13 cellular contexts compared by ENCODE assay signal in the genomic region with DNA sequence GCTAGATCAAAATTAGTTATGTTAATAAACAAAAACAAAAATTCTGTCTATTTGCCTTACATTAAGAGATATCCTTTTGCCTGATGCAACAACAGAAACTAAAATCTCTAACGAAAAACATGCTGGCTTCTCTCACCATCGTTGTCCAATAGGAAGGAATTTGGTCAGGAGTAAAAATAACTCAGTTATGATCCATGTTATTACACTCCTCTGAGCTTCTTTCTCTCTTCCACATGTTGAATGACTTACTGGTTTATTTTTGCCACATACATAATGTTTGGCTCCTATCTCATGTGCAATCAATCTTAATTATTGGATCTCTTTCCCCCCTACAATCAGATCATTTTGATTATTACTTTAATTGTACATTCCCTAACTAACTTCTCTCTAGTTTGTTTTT.
DNase-seq lines count a peak whose midpoint lies in the region; ATAC-seq, FAIRE-seq and TF ChIP-seq lines count a peak whose summit lies in the region.
"Had no signal": no experiment of that assay in that cellular context is flagged by ENCODE, and none has a peak within 500 bp of the region (broad histone marks: within the 10 kb centered on the region; RNA-seq: fewer than 3 reads in every experiment).

No MANE protein-coding gene starts in this region.

- no peak overlapping the region for H4K91ac ChIP-seq in mesenchymal stem cell (ENCODE audit: low read length)

- no peaks in the 10 kb centered on the region for H3K36me3 ChIP-seq in endothelial cell of umbilical vein (ENCODE audit: control insufficient read depth in 2 of 2, extremely low read depth in 1 of 2, insufficient read depth in 2 of 2, low read length in 2 of 2)
- H3K36me3 ChIP-seq in mesenchymal stem cell (ENCODE audit: control insufficient read depth in 1 of 2, insufficient read depth in 2 of 2, low read depth in 1 of 2, low read length in 2 of 2): no peaks in the 10 kb centered on the region
- H3K36me3 ChIP-seq in upper lobe of right lung: no peaks in the 10 kb centered on the region
- H3K36me3 ChIP-seq in Karpas-422 (ENCODE audit: insufficient read depth, low read length): no peaks in the 10 kb centered on the region

- no peak overlapping the region for H4K8ac ChIP-seq in mesenchymal stem cell (ENCODE audit: low read length)

- H2AFZ ChIP-seq in endothelial cell of umbilical vein (ENCODE audit: low read depth, low read length) (peak overlapping the region; percentile 60), mesenchymal stem cell (ENCODE audit: low read depth, low read length) (no peak overlapping the region), Karpas-422 (ENCODE audit: low read length) (no peak overlapping the region)
- H2AFZ ChIP-seq: parathyroid adenoma had no signal

- H3K9me3 ChIP-seq in endothelial cell of umbilical vein (replicated peaks; ENCODE audit: control insufficient read depth, insufficient read depth, low read length) (no peaks in the 10 kb centered on the region), mesenchymal stem cell (ENCODE audit: control insufficient read depth, low read length) (no peaks in the 10 kb centered on the region), upper lobe of right lung (no peaks in the 10 kb centered on the region), Karpas-422 (ENCODE audit: low read length) (peaks cover 12% of the 10 kb centered on the region)
- H3K9me3 ChIP-seq: Caco-2 had no signal

- H3K4me2 ChIP-seq in endothelial cell of umbilical vein (ENCODE audit: insufficient read depth, low read length): peak overlapping the region; percentile 92
- no peak overlapping the region for H3K4me2 ChIP-seq in mesenchymal stem cell (ENCODE audit: low read length, poor library complexity, severe bottlenecking)
- no peak overlapping the region for H3K4me2 ChIP-seq in Karpas-422 (ENCODE audit: low read depth, low read length, poor library complexity, severe bottlenecking)

- ATAC-seq in upper lobe of right lung: no peak
- ATAC-seq: stimulated activated naive B cell treated with anti-CD40 and anti-IgM and Interleukin-4, amounts not matched to agents 10 μg/mL and 1 μg/mL and 100 μg/mL, for 72 hours had no signal

- H3K4me1 ChIP-seq in endothelial cell of umbilical vein (ENCODE audit: control insufficient read depth, extremely low read depth, insufficient read depth, low read length) (peaks cover 18% of the 10 kb centered on the region), mesenchymal stem cell (ENCODE audit: control insufficient read depth, insufficient read depth, low read depth, low read length) (no peaks in the 10 kb centered on the region), upper lobe of right lung (peaks cover 8% of the 10 kb centered on the region), Karpas-422 (ENCODE audit: low read length) (no peaks in the 10 kb centered on the region)
- H3K4me1 ChIP-seq: Caco-2, parathyroid adenoma had no signal

- dilution Hi-C loops in endothelial cell of umbilical vein (cut with MboI; ENCODE audit: extremely low pct_ligation_motif_present, low sequenced_read_pairs): no loop called here

- no peak overlapping the region for H2BK12ac ChIP-seq in mesenchymal stem cell (ENCODE audit: low read length in 2 of 2)

- no peaks in the 10 kb centered on the region for H3K9me1 ChIP-seq in endothelial cell of umbilical vein (replicated peaks; ENCODE audit: control insufficient read depth, extremely low read depth, insufficient read depth, low read length)

- no peaks in the 10 kb centered on the region for H3K9me2 ChIP-seq in Karpas-422 (replicated peaks; ENCODE audit: insufficient read depth, low read length)

- H3K18ac ChIP-seq in mesenchymal stem cell (ENCODE audit: low read depth in 1 of 2, low read length in 2 of 2): no peak overlapping the region

- DNase-seq in endothelial cell of umbilical vein (ENCODE audit: low read depth, low spot score) (peak; percentile 56), mesenchymal stem cell (no peak), upper lobe of right lung (no peak), NCI-H446 (lab: John Stamatoyannopoulos, UW) (no peak), NCI-H1436 treated with DMSO at 0.1 percent for 48 hours (lab: John Stamatoyannopoulos, UW) (no peak), Karpas-422 (no peak)
- DNase-seq: amniotic stem cell; Caco-2; NCI-H510A; stimulated activated CD4-positive, alpha-beta T cell treated with anti-CD3 and anti-CD28 coated beads, Interleukin-2, amount 100 ng/mL, for 48 hours; stimulated activated naive B cell treated with anti-CD40 and anti-IgM and Interleukin-4, amounts not matched to agents 10 μg/mL and 1 μg/mL and 100 μg/mL, for 72 hours had no signal

- peaks cover 11% of the 10 kb centered on the region for H3K79me1 ChIP-seq in mesenchymal stem cell (replicated peaks; ENCODE audit: low read length, poor library complexity, severe bottlenecking)

- H3K27me3 ChIP-seq in endothelial cell of umbilical vein (ENCODE audit: control insufficient read depth in 2 of 2, insufficient read depth in 2 of 2, low read length in 2 of 2) (no peaks in the 10 kb centered on the region), mesenchymal stem cell (ENCODE audit: control insufficient read depth in 1 of 2, insufficient read depth in 1 of 2, low read length in 2 of 2) (no peaks in the 10 kb centered on the region), upper lobe of right lung (no peaks in the 10 kb centered on the region), Karpas-422 (ENCODE audit: low read length) (no peaks in the 10 kb centered on the region)

- no peak for TF ChIP-seq POLR2A in endothelial cell of umbilical vein (IDR thresholded peaks at IDR 0.05; ENCODE audit: low read depth, low read length)

- BruUV-seq in endothelial cell of umbilical vein (replicated peaks; lab: Mats Ljungman, UMichigan): no TSS peak

- H2BK15ac ChIP-seq in mesenchymal stem cell (ENCODE audit: low read depth, poor library complexity, severe bottlenecking): no peak overlapping the region

- H3K27ac ChIP-seq in endothelial cell of umbilical vein (ENCODE audit: insufficient read depth, low read depth, low read length) (peak overlapping the region; percentile 85), mesenchymal stem cell (ENCODE audit: low read length, poor library complexity, severe bottlenecking) (no peak overlapping the region), upper lobe of right lung (peak overlapping the region; percentile 71), Karpas-422 (ENCODE audit: low read length) (no peak overlapping the region)
- H3K27ac ChIP-seq: parathyroid adenoma had no signal

- no peak overlapping the region for H3K14ac ChIP-seq in mesenchymal stem cell (ENCODE audit: low read length in 2 of 2)

- no peak overlapping the region for H2BK120ac ChIP-seq in mesenchymal stem cell (ENCODE audit: low read depth, low read length)

- H3K4me3 ChIP-seq in endothelial cell of umbilical vein (replicated peaks in 1 of 3; ENCODE audit: insufficient read depth in 1 of 3, low read depth in 1 of 3, low read length in 3 of 3): no peak overlapping the region
- peak overlapping the region in 1 of 2 experiments; percentile 77 for H3K4me3 ChIP-seq in mesenchymal stem cell (ENCODE audit: insufficient read depth in 1 of 2, low read depth in 1 of 2, low read length in 2 of 2)
- H3K4me3 ChIP-seq in upper lobe of right lung: no peak overlapping the region
- H3K4me3 ChIP-seq in Karpas-422 (ENCODE audit: low read length): no peak overlapping the region

- no peak overlapping the region for H3K9ac ChIP-seq in endothelial cell of umbilical vein (replicated peaks; ENCODE audit: extremely low read depth, insufficient read depth, low read length)
- H3K9ac ChIP-seq in mesenchymal stem cell (ENCODE audit: low read length): peak overlapping the region; percentile 90
- H3K9ac ChIP-seq in Karpas-422 (ENCODE audit: low read length): no peak overlapping the region
- H3K9ac ChIP-seq: parathyroid adenoma had no signal

- TF ChIP-seq CTCF in endothelial cell of umbilical vein (IDR thresholded peaks at IDR 0.05; ENCODE audit: extremely low read depth in 1 of 2, insufficient read depth in 1 of 2, low read depth in 1 of 2, low read length in 2 of 2) (no peak), upper lobe of right lung (IDR thresholded peaks at IDR 0.05) (no peak)

- peaks cover 38% of the 10 kb centered on the region for H3K79me2 ChIP-seq in endothelial cell of umbilical vein (ENCODE audit: control insufficient read depth, insufficient read depth, low read length)
- no peaks in the 10 kb centered on the region for H3K79me2 ChIP-seq in Karpas-422 (ENCODE audit: low read length)
- H3K79me2 ChIP-seq: parathyroid adenoma had no signal

- intact Hi-C loops in endothelial cell of umbilical vein (cut with micrococcal nuclease) (loop anchor here (2.0 kb wide), 1 partner anchor 87 kb away; no protein-coding TSS in a partner anchor), upper lobe of right lung (cut with DNase I) (no loop called here)

- H2BK5ac ChIP-seq in mesenchymal stem cell (ENCODE audit: low read depth, low read length, poor library complexity, severe bottlenecking): no peak overlapping the region

- H3K23ac ChIP-seq in mesenchymal stem cell (ENCODE audit: low read length in 2 of 2): no peak overlapping the region

- POLR2A ChIA-PET in endothelial cell of umbilical vein (lab: Charles Lee): no interaction called here

- no peak overlapping the region for H2AK5ac ChIP-seq in mesenchymal stem cell (ENCODE audit: low read length, severe bottlenecking)

- no peak overlapping the region for H3K4ac ChIP-seq in mesenchymal stem cell (ENCODE audit: low read depth in 1 of 2, low read length in 2 of 2)

- WGBS in mesenchymal stem cell: 79% methylated on average over 2 of the region's 2 CpGs

- CTCF ChIA-PET in endothelial cell of umbilical vein (lab: Charles Lee): interaction anchor here (1.3 to 2.9 kb wide), 5 partner anchors 191 to 415 kb away, joined by 3 to 10 read pairs (median 6); no protein-coding TSS in a partner anchor

- FAIRE-seq in TTC549 (lab: Jason Lieb, UNC): peak; percentile 43
- FAIRE-seq in endothelial cell of umbilical vein (lab: Jason Lieb, UNC): no peak

- H4K20me1 ChIP-seq in endothelial cell of umbilical vein (replicated peaks; ENCODE audit: control insufficient read depth, extremely low read depth, insufficient read depth, low read length) (no peaks in the 10 kb centered on the region), Karpas-422 (ENCODE audit: insufficient read depth, low read depth, low read length) (no peaks in the 10 kb centered on the region)

TF ChIP-seq in endothelial cell of umbilical vein, 7 proteins besides CTCF, POLR2A, EP300 and RAD21:
- no peak for TF ChIP-seq POLR2AphosphoS5 (IDR thresholded peaks at IDR 0.05; ENCODE audit: insufficient read depth, low read depth, low read length)
TF ChIP-seq in endothelial cell of umbilical vein: peak in this region for 0.

Comparison
In these comparisons a context has a peak if more than half of its experiments do, and no peak if none do; other contexts are left out.
1. H3K27ac ChIP-seq: peak in endothelial cell of umbilical vein (single experiment) and upper lobe of right lung (single experiment); none in mesenchymal stem cell (single experiment) and Karpas-422 (single experiment).